In the genomic region with DNA sequence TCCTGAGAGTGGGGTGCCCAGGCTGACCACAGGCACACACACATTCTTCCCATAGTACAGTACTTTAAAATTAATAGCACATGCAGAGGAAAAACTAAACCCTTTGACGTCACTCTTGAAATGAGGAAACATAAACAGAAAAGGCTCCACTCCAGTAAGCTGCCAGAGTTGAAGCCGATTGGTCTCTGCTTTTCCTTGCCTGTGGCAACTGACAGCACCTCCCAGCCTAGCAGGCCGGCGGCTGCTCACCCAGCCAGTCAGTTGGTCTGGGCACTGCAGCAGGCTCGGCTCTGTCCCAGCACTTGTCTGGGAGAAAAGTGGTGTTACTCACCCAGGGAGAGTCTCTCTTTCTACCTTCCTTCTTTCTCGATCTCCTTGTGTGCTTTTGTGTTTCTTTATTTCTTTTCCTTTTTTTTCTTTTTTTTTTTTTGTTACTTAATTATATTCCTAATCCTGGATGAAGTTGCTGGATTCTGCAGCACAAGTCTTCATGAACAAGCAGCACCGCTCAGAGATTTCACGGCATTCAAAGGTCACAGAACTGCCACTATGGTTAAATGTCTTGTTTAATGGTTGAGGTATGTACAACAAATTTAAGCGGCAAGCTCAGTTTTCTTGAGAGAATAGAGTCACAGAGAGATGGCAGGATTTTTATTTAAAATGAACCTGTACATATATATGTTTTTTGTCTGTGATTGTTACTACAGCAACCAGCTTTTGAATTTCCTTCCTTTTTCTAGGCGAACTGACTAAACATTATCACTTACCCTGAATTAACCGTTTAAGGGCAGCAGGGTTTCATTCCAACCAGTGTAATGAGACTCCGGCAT, we compare ENCODE assay signal across 8 cellular contexts. TPM values are rescaled to one million over a fixed set of nuclear protein-coding genes. Genes with fewer than 3 reads are reported as not detected.
DNase-seq lines count a peak whose midpoint lies in the region; ATAC-seq and TF ChIP-seq lines count a peak whose summit lies in the region.

A gene (plus strand): TSS at position 260 of the 830 bp plus-strand sequence.

- peak; percentile 69 for TF ChIP-seq POLR2A in esophagus muscularis mucosa (IDR thresholded peaks at IDR 0.05; ENCODE audit: low read depth)
- peak in 2 of 4 donors; percentile 55 to 73 for TF ChIP-seq POLR2A in stomach (IDR thresholded peaks at IDR 0.05)

- no peak for TF ChIP-seq CTCF in esophagus muscularis mucosa (IDR thresholded peaks at IDR 0.05)
- no peak for TF ChIP-seq CTCF in stomach (IDR thresholded peaks at IDR 0.05)

- H3K9ac ChIP-seq in mucosa of stomach (ENCODE audit: low read length): peak within 1 kb of the TSS; percentile 63

- DNase-seq in SIG-M5 treated with dmso at 0.1 percent for 504 hours (lab: John Stamatoyannopoulos, UW; ENCODE audit: unreplicated experiment) (peak; percentile 71), SIG-M5 (lab: John Stamatoyannopoulos, UW) (no peak), NCI-H510A treated with DMSO at 0.1 percent for 48 hours (lab: John Stamatoyannopoulos, UW) (peak; percentile 52), esophagus muscularis mucosa (ENCODE audit: extremely low spot score) (no peak), stomach (peak; percentile 77)
- peak; percentile 41 to 58 for DNase-seq in activated T-cell treated with anti-CD3 and anti-CD28 coated beads, Interleukin-2, amount 50 U/mL, for 48 hours

- 2% methylated on average over 12 of the region's 12 CpGs for WGBS in esophagus muscularis mucosa
- WGBS in stomach, 5 donors: 3 to 6% (median 5%) methylated on average over 12 of the region's 12 CpGs

- no peaks in the 10 kb centered on the region for H3K9me3 ChIP-seq in esophagus muscularis mucosa
- no peaks in the 10 kb centered on the region for H3K9me3 ChIP-seq in mucosa of stomach (ENCODE audit: control insufficient read depth, low read length)
- no peaks in the 10 kb centered on the region for H3K9me3 ChIP-seq in stomach

- intact Hi-C loops in esophagus muscularis mucosa (cut with DNase I): no loop called here
- intact Hi-C loops in stomach (cut with DNase I; ENCODE audit: low total_unique reads): no loop called here

- ATAC-seq in HG02884 (IDR thresholded peaks at IDR 0.05; ENCODE audit: unreplicated experiment): peak; percentile 88

- TF ChIP-seq EP300 in esophagus muscularis mucosa (IDR thresholded peaks at IDR 0.05) (no peak), stomach (IDR thresholded peaks at IDR 0.05) (peak; percentile 77)

- H3K27me3 ChIP-seq in esophagus muscularis mucosa (no peaks in the 10 kb centered on the region), mucosa of stomach (ENCODE audit: control insufficient read depth, insufficient read depth, low read length) (no peaks in the 10 kb centered on the region), stomach (no peaks in the 10 kb centered on the region)

- H3K36me3 ChIP-seq in esophagus muscularis mucosa: no peaks in the 10 kb centered on the region
- no peaks in the 10 kb centered on the region for H3K36me3 ChIP-seq in mucosa of stomach (ENCODE audit: control insufficient read depth, insufficient read depth, low read length)
- H3K36me3 ChIP-seq in stomach: no peaks in the 10 kb centered on the region

- H3K4me1 ChIP-seq in esophagus muscularis mucosa: peaks cover 10 to 38% (median 30%) of the 10 kb centered on the region in 4 donors
- peaks cover 16% of the 10 kb centered on the region for H3K4me1 ChIP-seq in mucosa of stomach (ENCODE audit: control insufficient read depth, insufficient read depth, low read length)
- peaks cover 0 to 36% (median 4%) of the 10 kb centered on the region in 4 donors for H3K4me1 ChIP-seq in stomach

- H3K27ac ChIP-seq in esophagus muscularis mucosa (replicated peaks in 1 of 4) (peak within 1 kb of the TSS; percentile 23 to 68 (median 41)), stomach (peak within 1 kb of the TSS; percentile 19 to 69 (median 60))

- H3K4me3 ChIP-seq in esophagus muscularis mucosa (peak within 1 kb of the TSS; percentile 37 to 41 (median 39)), mucosa of stomach (ENCODE audit: low read length) (peak within 1 kb of the TSS; percentile 5), stomach (peak within 1 kb of the TSS; percentile 28 to 37 (median 34))

RNA-seq across cellular contexts. Expression of the gene that starts here (rescaled TPM):
- total RNA-seq in esophagus muscularis mucosa (10 to 100 TPM in 2 of 4 donors, 1 to 10 TPM in 2; 3.4 to 15.4 (median 9.3) TPM), stomach (10 to 100 TPM in 3 of 5 donors, 1 to 10 TPM in 1, under 1 TPM in 1; 0.29 to 73.2 (median 10.3) TPM)
- 1 to 10 TPM in 2 of 3 donors, under 1 TPM in 1; 0.70 to 5.0 (median 2.2) TPM for polyA plus RNA-seq in stomach

Comparison
In these comparisons a context has a peak if more than half of its experiments do, and no peak if none do; other contexts are left out.
1. DNase-seq: peak in SIG-M5 treated with dmso at 0.1 percent for 504 hours (single experiment), NCI-H510A treated with DMSO at 0.1 percent for 48 hours (single experiment), activated T-cell treated with anti-CD3 and anti-CD28 coated beads, Interleukin-2, amount 50 U/mL, for 48 hours (2 of 2) and stomach (single experiment); none in SIG-M5 (single experiment) and esophagus muscularis mucosa (single experiment).
2. Peak in every context shown above with its lines, with median percentiles within 50 percentile points of each other: H3K4me3 ChIP-seq.